Comparison of ENCODE assay signal across 13 cellular contexts in the genomic region with DNA sequence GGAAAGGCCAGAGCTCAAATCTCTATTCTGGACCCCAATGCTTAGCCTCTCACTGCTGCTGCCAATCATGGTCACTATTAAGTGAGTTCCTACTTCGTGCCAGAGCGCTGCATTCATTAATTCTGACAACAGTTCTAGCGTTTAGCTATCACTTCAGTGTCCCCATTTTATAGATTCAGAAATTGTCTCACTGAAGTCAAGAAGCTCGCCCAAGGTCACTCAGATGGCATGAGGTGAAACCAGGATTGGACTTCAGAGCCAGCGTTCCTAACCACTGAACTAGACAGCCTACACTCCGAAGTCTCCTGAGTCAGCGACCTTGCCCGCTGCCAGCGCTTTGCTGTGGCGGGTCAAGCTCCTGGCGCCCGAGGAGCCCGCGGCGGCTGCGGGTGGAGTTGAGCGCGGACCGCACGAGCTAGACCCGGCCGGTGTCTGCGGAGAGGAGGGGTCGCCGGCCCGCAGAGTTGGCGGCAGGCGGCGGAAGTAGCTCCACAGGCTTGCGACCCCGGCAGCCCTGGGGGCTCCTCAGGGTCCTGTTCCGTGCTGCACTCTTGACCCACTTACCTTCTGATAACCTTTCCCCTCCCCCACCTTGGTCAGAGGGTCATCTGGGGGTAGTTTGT. TPM values are rescaled to one million over a fixed set of nuclear protein-coding genes. Genes with fewer than 3 reads are reported as not detected.
A peak's percentile ranks its signal among the peaks of the same experiment; 100 is the strongest.
DNase-seq lines count a peak whose midpoint lies in the region; ATAC-seq, FAIRE-seq and TF ChIP-seq lines count a peak whose summit lies in the region.
"Had no signal": no experiment of that assay in that cellular context is flagged by ENCODE, and none has a peak within 500 bp of the region (broad histone marks: within the 10 kb centered on the region; RNA-seq: fewer than 3 reads in every experiment).

No MANE protein-coding gene starts in this region.

- no peak for TF ChIP-seq POLR2A in lower leg skin (IDR thresholded peaks at IDR 0.05)

- H3K36me3 ChIP-seq in NT2/D1 (ENCODE audit: insufficient read depth, insufficient read length, low read length) (no peaks in the 10 kb centered on the region), pancreas (no peaks in the 10 kb centered on the region)

- no peak for FAIRE-seq in pancreas (lab: Jason Lieb, UNC)
- FAIRE-seq: keratinocyte had no signal

- H3K9me3 ChIP-seq in NT2/D1 (ENCODE audit: insufficient read depth, low read length) (no peaks in the 10 kb centered on the region), pancreas (no peaks in the 10 kb centered on the region)

- H3K27ac ChIP-seq in pancreas, result no peak overlapping the region

- peak; percentile 33 to 52 (median 43) for ATAC-seq in pancreas

- DNase-seq in DMS53 treated with DMSO at 0.1 percent for 48 hours (lab: John Stamatoyannopoulos, UW; ENCODE audit: unreplicated experiment), result peak; percentile 50
- DNase-seq in NT2/D1 (ENCODE audit: low read depth, low spot score), result no peak
- DNase-seq in pancreas, result peak in 5 of 6 donors; percentile 4 to 64 (median 31)
- DNase-seq in NCI-H510A (lab: John Stamatoyannopoulos, UW), result no peak
- DNase-seq in lower leg skin (ENCODE audit: low spot score in 2 of 2), result no peak
- DNase-seq in NCI-H128 (lab: John Stamatoyannopoulos, UW; ENCODE audit: unreplicated experiment), result no peak
- DNase-seq in activated T-cell treated with anti-CD3 and anti-CD28 coated beads for 4 hours, result no peak
- DNase-seq: activated CD4-positive, CD25-positive, alpha-beta regulatory T cell treated with anti-CD3 and anti-CD28 coated beads, Interleukin-2, amount 50 U/mL, for 72 hours; activated naive CD4-positive, alpha-beta T cell treated with Interleukin-2 at 50 U/mL for 16 hours; KG1; SIG-M5 had no signal

- TF ChIP-seq CTCF in pancreas (IDR thresholded peaks at IDR 0.05) (no peak), lower leg skin (IDR thresholded peaks at IDR 0.05) (no peak)

- WGBS in pancreas, 2 donors, result 1 to 3% methylated on average over 30 to 32 of the region's 32 CpGs
- WGBS in lower leg skin, 2 donors, result 0 to 3% methylated on average over 18 to 32 of the region's 32 CpGs

- peak overlapping the region; percentile 42 for H3K9ac ChIP-seq in NT2/D1 (ENCODE audit: insufficient read length, low read depth)

- H3K4me1 ChIP-seq in NT2/D1 (ENCODE audit: insufficient read depth, insufficient read length) (no peaks in the 10 kb centered on the region), pancreas (peaks cover 0 to 9% (median 0%) of the 10 kb centered on the region in 3 donors)

- H3K27me3 ChIP-seq in NT2/D1 (ENCODE audit: insufficient read depth, insufficient read length), result peaks cover 53% of the 10 kb centered on the region
- no peaks in the 10 kb centered on the region for H3K27me3 ChIP-seq in pancreas

- H3K4me3 ChIP-seq in NT2/D1 (ENCODE audit: insufficient read length, low read depth) (peak overlapping the region; percentile 46), iPS-11a (ENCODE audit: low read depth, low read length) (peak overlapping the region; percentile 35), pancreas (peak overlapping the region in 2 of 4 donors; percentile 31 to 53), lower leg skin (ENCODE audit: low read depth, poor library complexity, severe bottlenecking) (no peak overlapping the region)

- intact Hi-C loops in pancreas (cut with DNase I), result no loop called here
- intact Hi-C loops in lower leg skin (cut with DNase I; ENCODE audit: low total_unique reads), result no loop called here

RNA-seq across cellular contexts. Expression of a gene that starts 2.1 kb away (rescaled TPM):
- total RNA-seq in pancreas (under 1 TPM in 4 of 6 donors, not detected in 2; 0.05 to 0.41 (median 0.18) TPM), lower leg skin (under 1 TPM in 3 of 4 donors, not detected in 1; 0.19 to 0.67 (median 0.45) TPM)
- polyA plus RNA-seq in pancreas, result under 1 TPM in 1 of 2 donors, not detected in 1; 0.07 TPM
- polyA plus RNA-seq: keratinocyte had no signal

Comparison
In these comparisons a context has a peak if more than half of its experiments do, and no peak if none do; other contexts are left out.
1. DNase-seq: peak in DMS53 treated with DMSO at 0.1 percent for 48 hours (single experiment) and pancreas (5 of 6); none in NT2/D1 (single experiment), NCI-H510A (single experiment), lower leg skin (0 of 2), NCI-H128 (single experiment) and activated T-cell treated with anti-CD3 and anti-CD28 coated beads for 4 hours (single experiment).